ENCODE assay signal across 12 cellular contexts in genomic region chr20:36624068-36624813, GRCh38. TPM values are rescaled to one million over a fixed set of nuclear protein-coding genes. Genes with fewer than 3 reads are reported as not detected.
A peak's percentile ranks its signal among the peaks of the same experiment; 100 is the strongest.
DNase-seq lines count a peak whose midpoint lies in the region; ATAC-seq and TF ChIP-seq lines count a peak whose summit lies in the region.
"Had no signal": no experiment of that assay in that cellular context is flagged by ENCODE, and none has a peak within 500 bp of the region (broad histone marks: within the 10 kb centered on the region; RNA-seq: fewer than 3 reads in every experiment).

No MANE protein-coding gene starts in this region.

- peak overlapping the region; percentile 41 to 76 for H3K27ac Mint-ChIP-seq in effector memory CD8-positive, alpha-beta T cell

- H3K4me3 Mint-ChIP-seq in effector memory CD8-positive, alpha-beta T cell, result no peak overlapping the region

- no peaks in the 10 kb centered on the region for H3K9me3 Mint-ChIP-seq in effector memory CD8-positive, alpha-beta T cell

- no peaks in the 10 kb centered on the region for H3K27me3 ChIP-seq in mucosa of rectum (ENCODE audit: control insufficient read depth in 2 of 2, insufficient read depth in 2 of 2, low read length in 2 of 2)
- H3K27me3 ChIP-seq in vagina, result no peaks in the 10 kb centered on the region
- no peaks in the 10 kb centered on the region for H3K27me3 ChIP-seq in aorta (ENCODE audit: control insufficient read depth in 1 of 2, insufficient read depth in 2 of 2, low read length in 1 of 2)

- peaks cover 34 to 51% of the 10 kb centered on the region in 2 donors for H3K4me1 Mint-ChIP-seq in effector memory CD8-positive, alpha-beta T cell (ENCODE audit: low read depth in 2 of 2)

- H3K27ac ChIP-seq in mucosa of rectum (ENCODE audit: low read depth in 2 of 2, low read length in 2 of 2), result peak overlapping the region; percentile 32 to 76
- no peak overlapping the region for H3K27ac ChIP-seq in vagina
- no peak overlapping the region for H3K27ac ChIP-seq in aorta (ENCODE audit: low read depth in 1 of 2, low read length in 2 of 2)

- TF ChIP-seq CTCF in vagina (IDR thresholded peaks at IDR 0.05), result no peak

- H3K4me1 ChIP-seq in mucosa of rectum (ENCODE audit: control insufficient read depth in 2 of 2, insufficient read depth in 2 of 2, low read length in 2 of 2) (peaks cover 5 to 13% of the 10 kb centered on the region in 2 donors), vagina (no peaks in the 10 kb centered on the region), aorta (ENCODE audit: control insufficient read depth in 1 of 2, insufficient read depth in 2 of 2, low read length in 2 of 2) (no peaks in the 10 kb centered on the region)

- intact Hi-C loops in vagina (cut with DNase I) (no loop called here), aorta (cut with DNase I) (no loop called here)

- ATAC-seq in effector memory CD8-positive, alpha-beta T cell (replicated peaks), result no peak
- ATAC-seq in aorta (ENCODE audit: low FRiP score), result no peak

- peaks cover 72% of the 10 kb centered on the region for H3K36me3 Mint-ChIP-seq in effector memory CD8-positive, alpha-beta T cell (ENCODE audit: insufficient read depth)

- no peaks in the 10 kb centered on the region for H3K27me3 Mint-ChIP-seq in effector memory CD8-positive, alpha-beta T cell

- peak overlapping the region in 1 of 2 donors; percentile 57 for H3K9ac ChIP-seq in mucosa of rectum (ENCODE audit: low read depth in 1 of 2, low read length in 2 of 2)

- DNase-seq in COR-L47 (lab: John Stamatoyannopoulos, UW) (peak; percentile 18), NCI-H2227 (lab: John Stamatoyannopoulos, UW; ENCODE audit: unreplicated experiment) (peak; percentile 23), NCI-H524 treated with DMSO at 0.1 percent for 48 hours (lab: John Stamatoyannopoulos, UW) (no peak), vagina (ENCODE audit: extremely low spot score in 2 of 2) (no peak), aorta (no peak), NCI-H1092 treated with DMSO at 0.1 percent for 48 hours (lab: John Stamatoyannopoulos, UW) (no peak)
- DNase-seq in effector memory CD8-positive, alpha-beta T cell, result no peak
- DNase-seq: activated CD4-positive, CD25-positive, alpha-beta regulatory T cell treated with anti-CD3 and anti-CD28 coated beads, Interleukin-2, amount 50 U/mL, for 72 hours; DND-41; KBM-7 had no signal

- H3K36me3 ChIP-seq in mucosa of rectum (ENCODE audit: control insufficient read depth in 2 of 2, insufficient read depth in 2 of 2, low read length in 2 of 2) (no peaks in the 10 kb centered on the region), vagina (no peaks in the 10 kb centered on the region), aorta (ENCODE audit: control insufficient read depth in 1 of 2, insufficient read depth in 2 of 2, low read length in 1 of 2) (no peaks in the 10 kb centered on the region)

- H3K4me3 ChIP-seq in mucosa of rectum (ENCODE audit: low read length in 2 of 2) (peak overlapping the region in 1 of 2 donors; percentile 22), vagina (no peak overlapping the region), aorta (ENCODE audit: low read length in 2 of 2) (no peak overlapping the region)

- H3K9me3 ChIP-seq in mucosa of rectum (ENCODE audit: control insufficient read depth in 2 of 2, low read length in 2 of 2), result no peaks in the 10 kb centered on the region
- H3K9me3 ChIP-seq in vagina, result no peaks in the 10 kb centered on the region
- H3K9me3 ChIP-seq in aorta (ENCODE audit: control insufficient read depth, low read length), result no peaks in the 10 kb centered on the region

- no peak for TF ChIP-seq POLR2A in vagina (IDR thresholded peaks at IDR 0.05)

- 55 to 56% methylated on average over 13 of the region's 13 CpGs for WGBS in aorta, 2 donors

RNA-seq across cellular contexts. Expression of gene RAB5IF, which starts 18.7 kb away (rescaled TPM):
- total RNA-seq in vagina, result 64.3 TPM
- total RNA-seq in aorta, result 10 to 100 TPM; 39.8 to 48.1 TPM
- 10 to 100 TPM; 52.1 to 71.0 TPM for polyA plus RNA-seq in aorta

RNA-seq across cellular contexts. Expression of gene SLA2, which starts 21.8 kb away (rescaled TPM):
- total RNA-seq in vagina (3.7 TPM), aorta (1 to 10 TPM in 1 of 2 donors, under 1 TPM in 1; 0.99 to 1.0 TPM)
- under 1 TPM in 1 of 2 donors, not detected in 1; 0.13 TPM for polyA plus RNA-seq in aorta
- total RNA-seq: pulmonary artery endothelial cell had no signal

RNA-seq across cellular contexts. Expression of gene TGIF2, which starts 50.8 kb away (rescaled TPM):
- 9.3 TPM for total RNA-seq in vagina
- 10 to 100 TPM; 11.8 to 12.8 TPM for total RNA-seq in aorta
- 1 to 10 TPM; 3.6 to 5.3 TPM for polyA plus RNA-seq in aorta

Comparison
In these comparisons a context has a peak if more than half of its experiments do, and no peak if none do; other contexts are left out.
1. DNase-seq: peak in COR-L47 (single experiment) and NCI-H2227 (single experiment); none in effector memory CD8-positive, alpha-beta T cell (0 of 3), NCI-H524 treated with DMSO at 0.1 percent for 48 hours (single experiment), vagina (0 of 2), aorta (0 of 2) and NCI-H1092 treated with DMSO at 0.1 percent for 48 hours (single experiment).
2. H3K27ac ChIP-seq: peak in mucosa of rectum (2 of 2); none in vagina (single experiment) and aorta (0 of 2).